13 cellular contexts compared by ENCODE assay signal in genomic region chr14:66974397-66975025, GRCh38.
DNase-seq lines count a peak whose midpoint lies in the region; ATAC-seq and TF ChIP-seq lines count a peak whose summit lies in the region.
"Had no signal": no experiment of that assay in that cellular context is flagged by ENCODE, and none has a peak within 500 bp of the region (broad histone marks: within the 10 kb centered on the region; RNA-seq: fewer than 3 reads in every experiment).

No MANE protein-coding gene starts in this region.

- H3K27me3 ChIP-seq in adipocyte (replicated peaks; ENCODE audit: control insufficient read depth, insufficient read depth, low read length): no peaks in the 10 kb centered on the region
- H3K27me3 ChIP-seq in smooth muscle cell (ENCODE audit: low read depth): no peaks in the 10 kb centered on the region
- H3K27me3 ChIP-seq: neutrophil, suprapubic skin had no signal

- H3K36me3 ChIP-seq in adipocyte (ENCODE audit: control insufficient read depth, insufficient read depth, low read length, severe bottlenecking) (no peaks in the 10 kb centered on the region), smooth muscle cell (ENCODE audit: low read depth) (no peaks in the 10 kb centered on the region)
- H3K36me3 ChIP-seq: neutrophil had no signal

- DNase-seq in HS-27A (ENCODE audit: low read depth) (peak; percentile 59), adipocyte (ENCODE audit: low read depth) (peak; percentile 37), foreskin fibroblast (peak; percentile 52 to 63), smooth muscle cell (lab: John Stamatoyannopoulos, UW; ENCODE audit: unreplicated experiment) (no peak), NCI-H82 (lab: John Stamatoyannopoulos, UW) (no peak), anterior cingulate cortex (lab: John Stamatoyannopoulos, UW) (no peak)
- DNase-seq: CD8-positive, alpha-beta memory T cell; NCI-H1092 treated with DMSO at 0.1 percent for 48 hours had no signal

- H3K9ac ChIP-seq in adipocyte (ENCODE audit: low read length): no peak overlapping the region
- H3K9ac ChIP-seq in smooth muscle cell (ENCODE audit: low read depth): no peak overlapping the region

- H3K4me2 ChIP-seq in smooth muscle cell: peak overlapping the region; percentile 43

- H3K79me2 ChIP-seq in smooth muscle cell (ENCODE audit: low read depth): no peaks in the 10 kb centered on the region

- H3K9me3 ChIP-seq in adipocyte (ENCODE audit: control insufficient read depth, low read length): no peaks in the 10 kb centered on the region
- no peaks in the 10 kb centered on the region for H3K9me3 ChIP-seq in smooth muscle cell (replicated peaks; ENCODE audit: low read depth)
- H3K9me3 ChIP-seq: neutrophil, suprapubic skin had no signal

- H2AFZ ChIP-seq in smooth muscle cell (ENCODE audit: low read depth): no peak overlapping the region

- no peaks in the 10 kb centered on the region for H3F3A ChIP-seq in smooth muscle cell (ENCODE audit: low read depth)

- TF ChIP-seq CTCF in foreskin fibroblast (IDR thresholded peaks at IDR 0.05; ENCODE audit: low read depth, low read length) (no peak), smooth muscle cell (IDR thresholded peaks at IDR 0.05; ENCODE audit: borderline replicate concordance, insufficient read depth, poor library complexity, severe bottlenecking) (no peak)

- H3K4me1 ChIP-seq in adipocyte (ENCODE audit: control insufficient read depth, insufficient read depth, low read length) (peaks cover 3% of the 10 kb centered on the region), smooth muscle cell (ENCODE audit: low read depth) (no peaks in the 10 kb centered on the region)
- H3K4me1 ChIP-seq: suprapubic skin had no signal

- H3K27ac ChIP-seq in smooth muscle cell (ENCODE audit: low read depth): no peak overlapping the region
- H3K27ac ChIP-seq: neutrophil, suprapubic skin had no signal

- no peaks in the 10 kb centered on the region for H4K20me1 ChIP-seq in smooth muscle cell (ENCODE audit: low read depth)

- no peak overlapping the region for H3K4me3 ChIP-seq in adipocyte (ENCODE audit: low read length)
- H3K4me3 ChIP-seq in foreskin fibroblast (ENCODE audit: low read depth in 1 of 2, low read length in 2 of 2): no peak overlapping the region
- H3K4me3 ChIP-seq in smooth muscle cell: no peak overlapping the region
- H3K4me3 ChIP-seq: suprapubic skin had no signal

- ATAC-seq in GM21447 (IDR thresholded peaks at IDR 0.05; ENCODE audit: unreplicated experiment): no peak
- ATAC-seq: HepG2, Panc1 had no signal

Comparison
In these comparisons a context has a peak if more than half of its experiments do, and no peak if none do; other contexts are left out.
1. DNase-seq: peak in HS-27A (single experiment), adipocyte (single experiment) and foreskin fibroblast (2 of 2); none in smooth muscle cell (single experiment), NCI-H82 (single experiment) and anterior cingulate cortex (0 of 58).